16 cellular contexts compared by ENCODE assay signal in the genomic region with DNA sequence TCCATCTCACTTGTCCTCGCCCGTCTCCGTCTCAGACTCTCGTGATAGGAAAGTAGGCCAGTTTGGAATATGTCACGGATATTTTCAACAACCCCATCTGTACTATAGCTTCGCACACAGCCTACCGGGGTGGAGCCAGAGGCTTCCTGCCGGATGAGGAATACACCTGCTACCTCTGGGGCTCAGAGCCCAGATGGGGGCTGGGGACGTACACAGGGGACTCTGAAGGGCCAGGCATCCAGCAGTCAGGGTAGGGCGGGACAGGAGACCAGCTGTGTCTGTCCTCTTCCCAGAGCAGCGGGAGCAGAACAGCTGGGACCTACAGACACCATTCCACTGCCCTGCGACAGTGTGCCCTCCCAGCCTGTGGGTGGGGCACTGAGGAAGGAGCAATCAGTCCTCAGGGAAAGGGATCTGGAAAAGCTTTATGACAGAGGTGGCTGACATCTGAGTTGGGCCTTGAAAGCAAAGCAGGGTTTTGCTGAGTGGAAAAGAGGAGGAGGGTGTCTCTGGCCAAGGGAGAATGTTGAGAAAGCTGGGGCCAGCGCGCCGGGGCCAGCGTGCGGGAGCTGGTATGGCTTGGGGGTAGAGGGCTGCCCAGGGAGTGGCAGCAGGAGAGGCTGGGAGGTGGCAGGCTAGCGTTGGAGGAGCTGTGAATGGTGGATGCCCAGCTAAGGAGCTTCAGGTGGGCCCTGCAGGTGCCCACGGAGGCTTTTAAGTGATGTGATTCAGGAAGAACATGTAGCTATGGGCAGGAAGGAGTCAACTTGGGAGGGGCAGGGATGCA. TPM values are rescaled to one million over a fixed set of nuclear protein-coding genes. Genes with fewer than 3 reads are reported as not detected.
DNase-seq lines count a peak whose midpoint lies in the region; ATAC-seq and TF ChIP-seq lines count a peak whose summit lies in the region.
"Had no signal": no experiment of that assay in that cellular context is flagged by ENCODE, and none has a peak within 500 bp of the region (broad histone marks: within the 10 kb centered on the region; RNA-seq: fewer than 3 reads in every experiment).

No MANE protein-coding gene starts in this region.

- TF ChIP-seq CTCF in neural crest cell (conservative IDR thresholded peaks at IDR 0.05), result no peak

- H3K4me1 Mint-ChIP-seq in neural crest cell, result peaks cover 3% of the 10 kb centered on the region
- H3K4me1 Mint-ChIP-seq: CD14-positive monocyte had no signal

- H3K9me3 Mint-ChIP-seq in neural crest cell, result no peaks in the 10 kb centered on the region
- H3K9me3 Mint-ChIP-seq: stimulated activated naive CD8-positive, alpha-beta T cell treated with anti-CD3 and anti-CD28 coated beads, Interleukin-15, Interleukin-2, amounts not matched to agents 100 ng/mL and 50 ng/mL, for 24 hours had no signal

- H3K36me3 Mint-ChIP-seq in neural crest cell (ENCODE audit: low read depth), result no peaks in the 10 kb centered on the region
- H3K36me3 Mint-ChIP-seq: CD14-positive monocyte had no signal

- H3K27ac Mint-ChIP-seq in neural crest cell (ENCODE audit: unreplicated experiment), result peak overlapping the region; percentile 36
- H3K27ac Mint-ChIP-seq: CD14-positive monocyte; stimulated activated naive CD8-positive, alpha-beta T cell treated with anti-CD3 and anti-CD28 coated beads, Interleukin-15, Interleukin-2, amounts not matched to agents 100 ng/mL and 50 ng/mL, for 24 hours had no signal

- DNase-seq in NCI-H1417 (lab: John Stamatoyannopoulos, UW) (peak in 2 of 3 experiments; percentile 12 to 22), NCI-H1417 treated with DMSO at 0.1 percent for 48 hours (lab: John Stamatoyannopoulos, UW) (no peak), HT-29 (ENCODE audit: low spot score) (peak; percentile 47), SW480 (ENCODE audit: low spot score) (peak; percentile 26), neural crest cell (ENCODE audit: low read depth, low spot score) (no peak)
- no peak for DNase-seq in activated naive CD4-positive, alpha-beta T cell treated with Interleukin-2 at 50 U/mL for 16 hours
- DNase-seq: activated CD4-positive, CD25-positive, alpha-beta regulatory T cell; Kasumi-1; NCI-H1930; Right ventricle myocardium superior; T-helper 2 cell; upper lobe of left lung had no signal

- no peaks in the 10 kb centered on the region for H3K27me3 Mint-ChIP-seq in neural crest cell (ENCODE audit: low read depth)

- ATAC-seq in GM19035 (IDR thresholded peaks at IDR 0.05; ENCODE audit: unreplicated experiment), result no peak
- no peak for ATAC-seq in GM19467 (IDR thresholded peaks at IDR 0.05; ENCODE audit: unreplicated experiment)

- no peak overlapping the region for H3K4me3 Mint-ChIP-seq in neural crest cell
- H3K4me3 Mint-ChIP-seq: stimulated activated naive CD8-positive, alpha-beta T cell treated with anti-CD3 and anti-CD28 coated beads, Interleukin-15, Interleukin-2, amounts not matched to agents 100 ng/mL and 50 ng/mL, for 24 hours had no signal

RNA-seq across cellular contexts. Expression of gene SRCIN1, which starts 11.5 kb away (rescaled TPM):
- 4.9 and 6.0 TPM in 2 replicates for total RNA-seq in HT-29 (2014; rRNA removed; shearing (Covaris generic))
- 8.4 and 8.6 TPM in 2 replicates for total RNA-seq in neural crest cell

RNA-seq across cellular contexts. Expression of gene EPOP, which starts 57.5 kb away (rescaled TPM):
- 11.1 and 13.9 TPM in 2 replicates for total RNA-seq in HT-29 (2014; rRNA removed; shearing (Covaris generic))
- total RNA-seq in neural crest cell, result 13.0 and 13.8 TPM in 2 replicates

Comparison
In these comparisons a context has a peak if more than half of its experiments do, and no peak if none do; other contexts are left out.
1. DNase-seq: peak in NCI-H1417 (2 of 3), HT-29 (single experiment) and SW480 (single experiment); none in NCI-H1417 treated with DMSO at 0.1 percent for 48 hours (single experiment), neural crest cell (single experiment) and activated naive CD4-positive, alpha-beta T cell treated with Interleukin-2 at 50 U/mL for 16 hours (single experiment).